ENCODE assay signal across 29 cellular contexts in genomic region chr10:65907199-65907712, GRCh38.
"Had no signal": no experiment of that assay in that cellular context is flagged by ENCODE, and none has a peak within 500 bp of the region (broad histone marks: within the 10 kb centered on the region; RNA-seq: fewer than 3 reads in every experiment).

No MANE protein-coding gene starts in this region.

- H3K9me3 ChIP-seq: colonic mucosa, gastroesophageal sphincter, lower lobe of right lung, ovary, suprapubic skin, transverse colon, upper lobe of right lung, uterus had no signal

- H3K9me3 Mint-ChIP-seq: dendritic cell treated with granulocyte-macrophage colony-stimulating factor and Interleukin-4, amounts not matched to agents 40 ng/mL and 50 ng/mL, for 4 days; nephron progenitor cell had no signal

- H3K27ac Mint-ChIP-seq: dendritic cell treated with granulocyte-macrophage colony-stimulating factor and Interleukin-4, amounts not matched to agents 40 ng/mL and 50 ng/mL, for 4 days; endodermal cell; nephron progenitor cell; stimulated activated naive CD8-positive, alpha-beta T cell treated with anti-CD3 and anti-CD28 coated beads, Interleukin-15, amount 100 ng/mL, for 72 hours had no signal

- H3K27ac ChIP-seq: colonic mucosa, epithelial cell of prostate, foreskin keratinocyte, gastroesophageal sphincter, lower lobe of right lung, ovary, suprapubic skin, transverse colon, upper lobe of right lung, uterus had no signal

- FAIRE-seq: keratinocyte had no signal

- H3K36me3 ChIP-seq: colonic mucosa, gastroesophageal sphincter, lower lobe of right lung, ovary, suprapubic skin, transverse colon, upper lobe of right lung, uterus had no signal

- H3K4me3 Mint-ChIP-seq: dendritic cell treated with granulocyte-macrophage colony-stimulating factor and Interleukin-4, amounts not matched to agents 40 ng/mL and 50 ng/mL, for 4 days; endodermal cell; naive thymus-derived CD8-positive, alpha-beta T cell; nephron progenitor cell; stimulated activated naive CD8-positive, alpha-beta T cell treated with anti-CD3 and anti-CD28 coated beads, Interleukin-15, amount 100 ng/mL, for 72 hours had no signal

- H3K36me3 Mint-ChIP-seq: naive thymus-derived CD8-positive, alpha-beta T cell had no signal

- ATAC-seq: esophagus mucosa; foreskin keratinocyte; gastroesophageal sphincter; left ventricle myocardium superior; lower lobe of right lung; naive thymus-derived CD8-positive, alpha-beta T cell; sciatic nerve; stimulated activated naive CD8-positive, alpha-beta T cell treated with anti-CD3 and anti-CD28 coated beads, Interleukin-15, amount 100 ng/mL, for 72 hours; upper lobe of right lung had no signal

- H3K27me3 ChIP-seq: colonic mucosa, gastroesophageal sphincter, ovary, suprapubic skin, transverse colon, upper lobe of right lung, uterus had no signal

- H3K4me1 Mint-ChIP-seq: naive thymus-derived CD8-positive, alpha-beta T cell; stimulated activated naive CD8-positive, alpha-beta T cell treated with anti-CD3 and anti-CD28 coated beads, Interleukin-15, amount 100 ng/mL, for 72 hours had no signal

- DNase-seq: colonic mucosa; effector CD8-positive, alpha-beta T cell; endodermal cell; foreskin keratinocyte; hypothalamus; left ventricle myocardium superior; lower lobe of right lung; naive thymus-derived CD8-positive, alpha-beta T cell; nephron progenitor cell; nucleus accumbens; ovary; posterior cingulate gyrus; stimulated activated CD4-positive, alpha-beta T cell treated with anti-CD3 and anti-CD28 coated beads, Interleukin-12 subunit alpha, Interleukin-12 subunit beta, amount 100 ng/mL, for 4 hours; stimulated activated CD4-positive, alpha-beta T cell treated with anti-CD3 and anti-CD28 coated beads, Interleukin-1b, Interleukin-23, amount 100 ng/mL, for 48 hours; stimulated activated CD4-positive, alpha-beta T cell treated with anti-CD3 and anti-CD28 coated beads, Interleukin-4, amount 100 ng/mL, for 1 hour; stimulated activated CD8-positive, alpha-beta memory T cell treated with anti-CD3 and anti-CD28 coated beads, Interleukin-4, amount 100 ng/mL, for 48 hours; stimulated activated naive CD4-positive, alpha-beta T cell; stimulated activated naive CD8-positive, alpha-beta T cell treated with anti-CD3 and anti-CD28 coated beads, Interleukin-15, amount 100 ng/mL, for 72 hours; transverse colon; upper lobe of right lung; uterus had no signal

- H3K4me2 ChIP-seq: smooth muscle cell had no signal

- H3K4me1 ChIP-seq: colonic mucosa, foreskin keratinocyte, gastroesophageal sphincter, lower lobe of right lung, suprapubic skin, transverse colon, upper lobe of right lung, uterus had no signal

- H3K4me3 ChIP-seq: colonic mucosa, gastroesophageal sphincter, lower lobe of right lung, ovary, smooth muscle cell, suprapubic skin, transverse colon, upper lobe of right lung, uterus had no signal

- H3K27me3 Mint-ChIP-seq: dendritic cell treated with granulocyte-macrophage colony-stimulating factor and Interleukin-4, amounts not matched to agents 40 ng/mL and 50 ng/mL, for 4 days; naive thymus-derived CD8-positive, alpha-beta T cell; stimulated activated naive CD8-positive, alpha-beta T cell treated with anti-CD3 and anti-CD28 coated beads, Interleukin-15, amount 100 ng/mL, for 72 hours had no signal
